In the genomic region with DNA sequence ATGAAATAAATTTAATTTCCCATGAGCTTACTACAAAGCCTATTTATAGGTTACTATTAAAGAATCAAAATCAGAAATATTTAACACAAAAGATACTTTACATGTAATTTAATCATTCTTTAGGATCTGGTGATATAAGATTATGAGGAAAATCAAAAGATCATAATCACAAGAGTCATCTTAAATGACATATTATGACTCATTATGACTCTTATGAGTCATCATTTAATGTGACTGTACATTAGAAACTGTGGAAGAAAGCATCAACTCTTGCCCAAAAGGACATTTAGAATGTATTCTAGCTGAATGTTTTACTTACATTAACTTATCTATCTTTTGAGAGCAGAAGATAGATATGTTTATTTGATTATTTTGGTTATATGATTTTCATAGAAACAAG, we compare ENCODE assay signal across 17 cellular contexts.
DNase-seq lines count a peak whose midpoint lies in the region; ATAC-seq, FAIRE-seq and TF ChIP-seq lines count a peak whose summit lies in the region.
"Had no signal": no experiment of that assay in that cellular context is flagged by ENCODE, and none has a peak within 500 bp of the region (broad histone marks: within the 10 kb centered on the region; RNA-seq: fewer than 3 reads in every experiment).

No MANE protein-coding gene starts in this region.

- DNase-seq in H4 (ENCODE audit: low spot score) (peak; percentile 2), foreskin melanocyte (peak; percentile 15), omental fat pad (ENCODE audit: low spot score) (no peak), NCI-H446 treated with DMSO at 0.1 percent for 48 hours (lab: John Stamatoyannopoulos, UW) (no peak), SHP77 treated with DMSO at 0.1 percent for 48 hours (lab: John Stamatoyannopoulos, UW) (no peak), NCI-H2227 (lab: John Stamatoyannopoulos, UW; ENCODE audit: unreplicated experiment) (no peak)
- DNase-seq: activated CD4-positive, alpha-beta memory T cell treated with anti-CD3 and anti-CD28 coated beads for 36 hours; lower lobe of right lung; NCI-H1417; NCI-H345; right cardiac atrium; stimulated activated CD4-positive, alpha-beta T cell treated with anti-CD3 and anti-CD28 coated beads, Interleukin-4, amount 100 ng/mL, for 24 hours; transverse colon had no signal

- ATAC-seq in SK-N-SH treated with all-trans-retinoic acid at 6 μM for 48 hours (peak; percentile 66), omental fat pad (ENCODE audit: low FRiP score) (no peak)
- ATAC-seq: HCT116, lower lobe of right lung, right cardiac atrium had no signal

- FAIRE-seq in A204.1 (lab: Jason Lieb, UNC): peak; percentile 6
- FAIRE-seq: TTC549 had no signal

- no peak for TF ChIP-seq CTCF in omental fat pad (IDR thresholded peaks at IDR 0.05)

TF ChIP-seq in SK-N-SH treated with all-trans-retinoic acid at 6 μM for 48 hours, 23 proteins besides CTCF, POLR2A, EP300 and RAD21:
- peak; percentile 74; the same call in 1 of the 2 replicates for TF ChIP-seq ZC3H10 (CRISPR knock-in tag; IDR thresholded peaks at IDR 0.05)
- TF ChIP-seq, protein P1, sequence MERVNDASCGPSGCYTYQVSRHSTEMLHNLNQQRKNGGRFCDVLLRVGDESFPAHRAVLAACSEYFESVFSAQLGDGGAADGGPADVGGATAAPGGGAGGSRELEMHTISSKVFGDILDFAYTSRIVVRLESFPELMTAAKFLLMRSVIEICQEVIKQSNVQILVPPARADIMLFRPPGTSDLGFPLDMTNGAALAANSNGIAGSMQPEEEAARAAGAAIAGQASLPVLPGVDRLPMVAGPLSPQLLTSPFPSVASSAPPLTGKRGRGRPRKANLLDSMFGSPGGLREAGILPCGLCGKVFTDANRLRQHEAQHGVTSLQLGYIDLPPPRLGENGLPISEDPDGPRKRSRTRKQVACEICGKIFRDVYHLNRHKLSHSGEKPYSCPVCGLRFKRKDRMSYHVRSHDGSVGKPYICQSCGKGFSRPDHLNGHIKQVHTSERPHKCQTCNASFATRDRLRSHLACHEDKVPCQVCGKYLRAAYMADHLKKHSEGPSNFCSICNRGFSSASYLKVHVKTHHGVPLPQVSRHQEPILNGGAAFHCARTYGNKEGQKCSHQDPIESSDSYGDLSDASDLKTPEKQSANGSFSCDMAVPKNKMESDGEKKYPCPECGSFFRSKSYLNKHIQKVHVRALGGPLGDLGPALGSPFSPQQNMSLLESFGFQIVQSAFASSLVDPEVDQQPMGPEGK (CRISPR knock-in tag; IDR thresholded peaks at IDR 0.05; ENCODE audit: borderline replicate concordance): peak; percentile 20; the same call in 1 of the 2 replicates
- TF ChIP-seq GLIS3 (CRISPR knock-in tag; IDR thresholded peaks at IDR 0.05): no peak
- no peak for TF ChIP-seq CREB5 (CRISPR knock-in tag; IDR thresholded peaks at IDR 0.05; ENCODE audit: low read depth)
- TF ChIP-seq ZFP30 (CRISPR knock-in tag; IDR thresholded peaks at IDR 0.05): peak; percentile 85
- no peak for TF ChIP-seq TOX (CRISPR knock-in tag; IDR thresholded peaks at IDR 0.05; ENCODE audit: borderline replicate concordance)
- TF ChIP-seq TCF4 (CRISPR knock-in tag; IDR thresholded peaks at IDR 0.05; ENCODE audit: borderline replicate concordance): no peak
- TF ChIP-seq POU6F1 (CRISPR knock-in tag; IDR thresholded peaks at IDR 0.05; ENCODE audit: borderline replicate concordance, low read depth): no peak
- TF ChIP-seq ZNF70 (CRISPR knock-in tag; IDR thresholded peaks at IDR 0.05): no peak
- peak; percentile 79 for TF ChIP-seq ISL1 (CRISPR knock-in tag; IDR thresholded peaks at IDR 0.05)

Comparison
In these comparisons a context has a peak if more than half of its experiments do, and no peak if none do; other contexts are left out.
1. DNase-seq: peak in H4 (single experiment) and foreskin melanocyte (single experiment); none in omental fat pad (single experiment), NCI-H446 treated with DMSO at 0.1 percent for 48 hours (single experiment), SHP77 treated with DMSO at 0.1 percent for 48 hours (single experiment) and NCI-H2227 (single experiment).